Comparison of ENCODE assay signal across 1 cellular context in the genomic region with DNA sequence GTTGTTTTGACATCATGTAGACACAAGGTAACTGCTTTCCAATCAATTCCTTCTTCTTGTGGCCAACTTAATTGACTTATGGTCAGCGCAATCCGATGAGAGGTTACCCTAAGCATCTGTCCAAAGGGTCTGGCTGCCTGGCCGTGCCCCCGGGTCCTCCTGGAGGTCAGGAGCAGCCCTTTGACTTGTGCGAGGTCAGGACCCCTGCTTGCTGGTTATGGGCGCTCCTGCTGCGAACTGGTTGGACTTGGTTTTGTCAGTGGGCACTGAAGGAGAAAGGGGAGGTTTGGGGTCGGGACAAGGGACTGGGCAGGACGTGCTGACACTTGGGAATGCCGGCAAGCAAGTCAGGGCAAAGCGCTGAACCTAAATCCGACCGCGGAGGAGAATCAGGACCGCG.
TF ChIP-seq lines count a peak whose summit lies in the region.

No MANE protein-coding gene starts in this region.

TF ChIP-seq in H1, 55 proteins besides CTCF, POLR2A, EP300 and RAD21 (continued from another document):
- TF ChIP-seq ZNF274 (IDR thresholded peaks at IDR 0.05; ENCODE audit: borderline replicate concordance, extremely low read depth, low read length) (no peak), TCF12 (IDR thresholded peaks at IDR 0.05; ENCODE audit: low read depth, low read length) (no peak), RBBP5 (IDR thresholded peaks at IDR 0.05; ENCODE audit: borderline replicate concordance, low read depth, low read length) (no peak), SIX5 (IDR thresholded peaks at IDR 0.05; ENCODE audit: low read depth, low read length) (no peak), RXRA (IDR thresholded peaks at IDR 0.05; ENCODE audit: insufficient read depth, low read depth, low read length) (no peak), SIN3A (conservative IDR thresholded peaks at IDR 0.05 in 1 of 2, IDR thresholded peaks at IDR 0.05 in 1 of 2; ENCODE audit: low read depth in 1 of 2, low read length in 2 of 2) (no peak)
